18 cellular contexts compared by ENCODE assay signal in genomic region chr9:96493757-96494156, GRCh38. TPM values are rescaled to one million over a fixed set of nuclear protein-coding genes. Genes with fewer than 3 reads are reported as not detected.
A peak's percentile ranks its signal among the peaks of the same experiment; 100 is the strongest.
DNase-seq lines count a peak whose midpoint lies in the region; ATAC-seq and TF ChIP-seq lines count a peak whose summit lies in the region.
"Had no signal": no experiment of that assay in that cellular context is flagged by ENCODE, and none has a peak within 500 bp of the region (broad histone marks: within the 10 kb centered on the region; RNA-seq: fewer than 3 reads in every experiment).

No MANE protein-coding gene starts in this region.

- H3F3A ChIP-seq in neural progenitor cell (ENCODE audit: low read depth), result no peaks in the 10 kb centered on the region

- peaks cover 18% of the 10 kb centered on the region for H3K4me1 ChIP-seq in IMR-90 (ENCODE audit: control insufficient read depth, insufficient read depth, low read length)
- no peaks in the 10 kb centered on the region for H3K4me1 ChIP-seq in endodermal cell (ENCODE audit: control insufficient read depth, insufficient read depth, low read length)
- peaks cover 8% of the 10 kb centered on the region for H3K4me1 ChIP-seq in neural progenitor cell
- H3K4me1 ChIP-seq in mucosa of descending colon (ENCODE audit: low read depth), result no peaks in the 10 kb centered on the region
- H3K4me1 ChIP-seq: HAP-1 had no signal

- no peak overlapping the region for H3K27ac ChIP-seq in IMR-90 (ENCODE audit: insufficient read depth, low read length)
- no peak overlapping the region for H3K27ac ChIP-seq in endodermal cell (ENCODE audit: low read depth, low read length)
- H3K27ac ChIP-seq in neural progenitor cell, result peak overlapping the region; percentile 70

- no peak overlapping the region for H2AK9ac ChIP-seq in IMR-90 (replicated peaks; ENCODE audit: low read depth, low read length, poor library complexity)

- H3K4me3 Mint-ChIP-seq in endodermal cell (no peak overlapping the region), neural progenitor cell (no peak overlapping the region)
- H3K4me3 Mint-ChIP-seq: CD4-positive, alpha-beta T cell had no signal

- no peak for TF ChIP-seq RAD21 in IMR-90 (IDR thresholded peaks at IDR 0.05; ENCODE audit: low read length)

- TF ChIP-seq CTCF in IMR-90 (conservative IDR thresholded peaks at IDR 0.05; ENCODE audit: low read depth, low read length) (no peak), endodermal cell (conservative IDR thresholded peaks at IDR 0.05) (no peak), neural progenitor cell (IDR thresholded peaks at IDR 0.05) (no peak), mucosa of descending colon (IDR thresholded peaks at IDR 0.05) (no peak)

- no peak overlapping the region for H3K18ac ChIP-seq in IMR-90 (ENCODE audit: low read depth, low read length)

- H3K4me2 ChIP-seq in IMR-90 (ENCODE audit: low read depth, low read length), result no peak overlapping the region
- H3K4me2 ChIP-seq in neural progenitor cell, result no peak overlapping the region

- DNase-seq in ELF-1 (ENCODE audit: low read depth, low spot score) (peak; percentile 37), IMR-90 (no peak), endodermal cell (no peak), neural progenitor cell (ENCODE audit: low spot score) (peak; percentile 59), mucosa of descending colon (no peak), GOT3 (lab: John Stamatoyannopoulos, UW) (no peak), KG1 (lab: John Stamatoyannopoulos, UW) (no peak)
- DNase-seq: ACHN; CD4-positive, alpha-beta T cell; DND-41; GF-D8; Kasumi-1; NCI-H187 treated with DMSO at 0.1 percent for 48 hours; NCI-H510A; NCI-H82; Right ventricle myocardium superior had no signal

- TF ChIP-seq POLR2A in IMR-90 (IDR thresholded peaks at IDR 0.05; ENCODE audit: low read depth, low read length), result no peak

- H3K36me3 Mint-ChIP-seq in endodermal cell (ENCODE audit: low read depth), result peaks cover 42% of the 10 kb centered on the region
- peaks cover 13% of the 10 kb centered on the region for H3K36me3 Mint-ChIP-seq in neural progenitor cell

- in situ Hi-C loops in IMR-90 (cut with MboI; ENCODE audit: low sequenced_read_pairs), result no loop called here

- H2BK120ac ChIP-seq in IMR-90 (ENCODE audit: low read depth, low read length), result no peak overlapping the region

- no peak overlapping the region for H4K5ac ChIP-seq in IMR-90 (ENCODE audit: low read depth, low read length)

- H2AFZ ChIP-seq in IMR-90 (replicated peaks; ENCODE audit: low read length, poor library complexity), result no peak overlapping the region
- no peak overlapping the region for H2AFZ ChIP-seq in neural progenitor cell (replicated peaks)

- CTCF ChIA-PET in IMR-90 (lab: Yijun Ruan, JAX), result interaction anchor here (1.1 kb wide), 1 partner anchor 15 kb away, joined by 7 read pairs; no protein-coding TSS in a partner anchor

- H3K27me3 Mint-ChIP-seq in endodermal cell (ENCODE audit: insufficient read depth) (no peaks in the 10 kb centered on the region), neural progenitor cell (ENCODE audit: insufficient read depth, low read depth) (peaks cover 5% of the 10 kb centered on the region)
- H3K27me3 Mint-ChIP-seq: CD4-positive, alpha-beta T cell had no signal

- H3K27me3 ChIP-seq in IMR-90 (ENCODE audit: control insufficient read depth, insufficient read depth, low read length) (no peaks in the 10 kb centered on the region), endodermal cell (ENCODE audit: control insufficient read depth, insufficient read depth, low read length, poor library complexity, severe bottlenecking) (no peaks in the 10 kb centered on the region), neural progenitor cell (no peaks in the 10 kb centered on the region)

- dilution Hi-C loops in IMR-90 (cut with HindIII; ENCODE audit: low sequenced_read_pairs, unreplicated experiment), result no loop called here

- peaks cover 17% of the 10 kb centered on the region for H3K9me1 ChIP-seq in IMR-90 (ENCODE audit: insufficient read depth, low read length)

- H2AK5ac ChIP-seq in IMR-90 (ENCODE audit: low read depth, low read length), result peak overlapping the region; percentile 40; the same call in 1 of the 2 replicates

- no peaks in the 10 kb centered on the region for H3K79me2 ChIP-seq in neural progenitor cell (ENCODE audit: low read depth)

- no peak overlapping the region for H2BK5ac ChIP-seq in IMR-90 (ENCODE audit: low read depth, low read length, poor library complexity, severe bottlenecking)

- peaks cover 0 to 12% of the 10 kb centered on the region in 2 experiments; a peak in 1 of 4 replicates for H3K79me1 ChIP-seq in IMR-90 (ENCODE audit: low read depth in 1 of 2, low read length in 2 of 2)

- intact Hi-C loops in IMR-90 (cut with micrococcal nuclease), result no loop called here
- intact Hi-C loops in mucosa of descending colon (cut with DNase I, micrococcal nuclease), result no loop called here

- no peak overlapping the region for H3K4me3 ChIP-seq in IMR-90 (ENCODE audit: insufficient read depth, low read depth, low read length)
- H3K4me3 ChIP-seq in endodermal cell (ENCODE audit: low read length), result no peak overlapping the region
- H3K4me3 ChIP-seq in neural progenitor cell, result no peak overlapping the region
- H3K4me3 ChIP-seq in mucosa of descending colon, result no peak overlapping the region
- H3K4me3 ChIP-seq: HAP-1 had no signal

- H3K4ac ChIP-seq in IMR-90 (ENCODE audit: low read depth, low read length), result no peak overlapping the region; the same call in 1 of the 2 replicates

- no peak overlapping the region for H3K56ac ChIP-seq in IMR-90 (ENCODE audit: extremely low read depth, insufficient read depth, low read length)

- H3K9ac ChIP-seq in IMR-90 (ENCODE audit: low read depth, low read length) (no peak overlapping the region), endodermal cell (ENCODE audit: extremely low read depth, low read length, poor library complexity, severe bottlenecking) (no peak overlapping the region), neural progenitor cell (no peak overlapping the region)

- no peaks in the 10 kb centered on the region for H3K9me3 ChIP-seq in IMR-90 (ENCODE audit: control insufficient read depth, insufficient read depth, low read length)
- no peaks in the 10 kb centered on the region for H3K9me3 ChIP-seq in endodermal cell (ENCODE audit: control insufficient read depth, low read length)
- no peaks in the 10 kb centered on the region for H3K9me3 ChIP-seq in neural progenitor cell (ENCODE audit: low read depth)
- H3K9me3 ChIP-seq in mucosa of descending colon, result no peaks in the 10 kb centered on the region
- H3K9me3 ChIP-seq: HAP-1 had no signal

- H4K20me1 ChIP-seq in IMR-90 (ENCODE audit: insufficient read depth, low read length) (peaks cover 14% of the 10 kb centered on the region), neural progenitor cell (ENCODE audit: low read depth) (no peaks in the 10 kb centered on the region)

- ATAC-seq in IMR-90 (ENCODE audit: low read depth) (no peak), mucosa of descending colon (no peak)
- ATAC-seq: Panc1 had no signal

- H4K8ac ChIP-seq in IMR-90 (ENCODE audit: low read depth in 2 of 2, low read length in 2 of 2), result no peak overlapping the region

- peaks cover 5% of the 10 kb centered on the region for H3K4me1 Mint-ChIP-seq in endodermal cell
- peaks cover 11% of the 10 kb centered on the region for H3K4me1 Mint-ChIP-seq in neural progenitor cell

- H3K9me3 Mint-ChIP-seq in endodermal cell, result no peaks in the 10 kb centered on the region
- no peaks in the 10 kb centered on the region for H3K9me3 Mint-ChIP-seq in neural progenitor cell
- H3K9me3 Mint-ChIP-seq: CD4-positive, alpha-beta T cell had no signal

- WGBS in IMR-90 (ENCODE audit: extremely low coverage in 2 of 2, insufficient read length in 1 of 2), 2 experiments, result 93% methylated on average over 10 of the region's 13 CpGs; no CpG with 5 or more reads in 1 of the 2 experiments
- WGBS in endodermal cell (ENCODE audit: insufficient coverage in 1 of 2, insufficient read length in 1 of 2), 2 experiments, result 91 to 92% methylated on average over 13 of the region's 13 CpGs

- no peak overlapping the region for H4K91ac ChIP-seq in IMR-90 (ENCODE audit: insufficient read depth, low read depth, low read length)

- POLR2A ChIA-PET in IMR-90 (lab: Charles Lee; ENCODE audit: unreplicated experiment), result interaction anchor here (0.5 kb wide), 1 partner anchor 1229 kb away, joined by 7 read pairs; no protein-coding TSS in a partner anchor

- peaks cover 12% of the 10 kb centered on the region for H3K36me3 ChIP-seq in IMR-90 (ENCODE audit: control insufficient read depth, insufficient read depth, low read length)
- H3K36me3 ChIP-seq in endodermal cell (ENCODE audit: control insufficient read depth, insufficient read depth, low read length), result peaks cover 19% of the 10 kb centered on the region
- no peaks in the 10 kb centered on the region for H3K36me3 ChIP-seq in neural progenitor cell
- H3K36me3 ChIP-seq in mucosa of descending colon (ENCODE audit: low read depth), result no peaks in the 10 kb centered on the region

- H3K14ac ChIP-seq in IMR-90 (replicated peaks; ENCODE audit: low read depth, low read length), result no peak overlapping the region

- H2BK20ac ChIP-seq in IMR-90 (ENCODE audit: low read depth, low read length), result no peak overlapping the region

- H3K23ac ChIP-seq in IMR-90 (ENCODE audit: low read depth, low read length), result no peak overlapping the region

- H2BK15ac ChIP-seq in IMR-90 (ENCODE audit: low read depth, low read length), result no peak overlapping the region

- H3K27ac Mint-ChIP-seq in endodermal cell (peak overlapping the region; percentile 7), neural progenitor cell (peak overlapping the region; percentile 59)
- H3K27ac Mint-ChIP-seq: CD4-positive, alpha-beta T cell had no signal

- no TSS peak for BruUV-seq in IMR-90 (replicated peaks; lab: Mats Ljungman, UMichigan)

TF ChIP-seq in IMR-90, 13 proteins besides CTCF, POLR2A, EP300 and RAD21 (continues in another document):
- no peak for TF ChIP-seq MAFK (IDR thresholded peaks at IDR 0.05; ENCODE audit: low read depth, low read length)
- TF ChIP-seq SMC3 (IDR thresholded peaks at IDR 0.05; ENCODE audit: low read depth, low read length), result no peak
- TF ChIP-seq FOS (IDR thresholded peaks at IDR 0.05; ENCODE audit: low read depth, low read length), result no peak
- TF ChIP-seq RFX5 (IDR thresholded peaks at IDR 0.05; ENCODE audit: low read depth, low read length), result no peak
- no peak for TF ChIP-seq BHLHE40 (IDR thresholded peaks at IDR 0.05; ENCODE audit: low read depth, low read length)
- TF ChIP-seq MXI1 (IDR thresholded peaks at IDR 0.05; ENCODE audit: borderline replicate concordance, low read depth, low read length), result no peak

RNA-seq across cellular contexts. Expression of gene HABP4, which starts 43.8 kb away (rescaled TPM):
- total RNA-seq in IMR-90 (2012; rRNA removed), result 5.2 and 10.3 TPM in 2 replicates
- polyA plus RNA-seq in IMR-90 (2012; rRNA removed), result 9.4 and 10.6 TPM in 2 replicates
- polyA plus RNA-seq in IMR-90 (2012; cell fraction: cytosol; rRNA removed), result 4.1 and 5.5 TPM in 2 replicates
- 3.7 and 9.3 TPM in 2 replicates for polyA plus RNA-seq in IMR-90 (2012; cell fraction: nucleus; rRNA removed; ENCODE audit: low replicate concordance)
- total RNA-seq in endodermal cell, result 10 to 100 TPM in 1 of 2 donors, 1 to 10 TPM in 1; 10.0 to 12.1 TPM
- polyA plus RNA-seq in endodermal cell (2013, experiment 1 of 2), result 26.1 TPM
- 22.3 TPM for polyA plus RNA-seq in endodermal cell (2013, experiment 2 of 2)
- 11.3 and 12.3 TPM in 2 replicates for total RNA-seq in neural progenitor cell (ENCODE audit: low replicate concordance)
- 10 to 100 TPM in 1 of 3 donors, 1 to 10 TPM in 2; 2.5 to 14.1 (median 3.8) TPM for total RNA-seq in mucosa of descending colon

Comparison
In these comparisons a context has a peak if more than half of its experiments do, and no peak if none do; other contexts are left out.
1. DNase-seq: peak in ELF-1 (single experiment) and neural progenitor cell (single experiment); none in IMR-90 (single experiment), endodermal cell (single experiment), mucosa of descending colon (0 of 3), GOT3 (single experiment) and KG1 (single experiment).